ENCODE assay signal across 5 cellular contexts in genomic region chr2:192682511-192682910, GRCh38.
DNase-seq lines count a peak whose midpoint lies in the region; FAIRE-seq and TF ChIP-seq lines count a peak whose summit lies in the region.
"Not testable (repeated sequence)": the region's sequence is repeated elsewhere in the genome, so short reads cannot be mapped to it uniquely, and the experiment has no call there.

No MANE protein-coding gene starts in this region.

- not testable (repeated sequence) for H3K27me3 Mint-ChIP-seq in astrocyte (ENCODE audit: low read depth, unreplicated experiment)

- not testable (repeated sequence) for H3K9ac ChIP-seq in astrocyte (ENCODE audit: low read length)

- TF ChIP-seq POLR2A in GM12892 (IDR thresholded peaks at IDR 0.05; ENCODE audit: low read depth, low read length), result not testable (repeated sequence)

- not testable (repeated sequence) for H3K4me2 ChIP-seq in astrocyte (ENCODE audit: low read length)

- not testable (repeated sequence) for H3K79me2 ChIP-seq in astrocyte (ENCODE audit: insufficient read depth, low read length)

- H3K27ac Mint-ChIP-seq in astrocyte (ENCODE audit: unreplicated experiment), result not testable (repeated sequence)

- not testable (repeated sequence) for H3K9me3 Mint-ChIP-seq in astrocyte (ENCODE audit: unreplicated experiment)

- not testable (repeated sequence) for H3K27me3 ChIP-seq in astrocyte (ENCODE audit: insufficient read depth, low read length)

- H2AFZ ChIP-seq in astrocyte (ENCODE audit: low read depth, low read length), result not testable (repeated sequence)

- H3K4me3 ChIP-seq in astrocyte (ENCODE audit: insufficient read depth, low read depth, low read length); fibroblast of mammary gland (ENCODE audit: control insufficient read depth, low read depth, low read length): not testable (repeated sequence)

- peak; percentile 40 for FAIRE-seq in GM12892 (lab: Jason Lieb, UNC)
- peak; percentile 78 for FAIRE-seq in astrocyte (lab: Jason Lieb, UNC)
- peak; percentile 10 for FAIRE-seq in colon (lab: Jason Lieb, UNC)

- TF ChIP-seq CTCF in astrocyte (IDR thresholded peaks at IDR 0.05; ENCODE audit: insufficient read depth, low read depth, low read length); fibroblast of mammary gland (conservative IDR thresholded peaks at IDR 0.05; ENCODE audit: control insufficient read depth, insufficient read depth, low read depth, low read length): not testable (repeated sequence)

- not testable (repeated sequence) for H3K9me3 ChIP-seq in astrocyte (ENCODE audit: insufficient read depth, low read depth, low read length)

- not testable (repeated sequence) for H3K4me3 Mint-ChIP-seq in astrocyte (ENCODE audit: unreplicated experiment)

- H3K36me3 Mint-ChIP-seq in astrocyte (ENCODE audit: low read depth, unreplicated experiment), result not testable (repeated sequence)

- not testable (repeated sequence) for H3K36me3 ChIP-seq in astrocyte (ENCODE audit: insufficient read depth, low read length)

- H3K27ac ChIP-seq in astrocyte (ENCODE audit: low read depth, low read length), result not testable (repeated sequence)

- not testable (repeated sequence) for H3K4me1 ChIP-seq in astrocyte (ENCODE audit: insufficient read depth, low read length)

- DNase-seq in GM12892 (ENCODE audit: insufficient read length); astrocyte (ENCODE audit: low read depth): not testable (repeated sequence)
- DNase-seq in fibroblast of mammary gland (ENCODE audit: low read depth) (peak; percentile 0), renal cortical epithelial cell (ENCODE audit: low read depth) (peak; percentile 0)

- H4K20me1 ChIP-seq in astrocyte (ENCODE audit: insufficient read depth, low read length), result not testable (repeated sequence)

- H3K4me1 Mint-ChIP-seq in astrocyte (ENCODE audit: low read depth, unreplicated experiment), result not testable (repeated sequence)
